Comparison of ENCODE assay signal across 17 cellular contexts in genomic region chr19:31506102-31506501, GRCh38.
DNase-seq lines count a peak whose midpoint lies in the region; ATAC-seq and TF ChIP-seq lines count a peak whose summit lies in the region.
"Had no signal": no experiment of that assay in that cellular context is flagged by ENCODE, and none has a peak within 500 bp of the region (broad histone marks: within the 10 kb centered on the region; RNA-seq: fewer than 3 reads in every experiment).

No MANE protein-coding gene starts in this region.

- no peak overlapping the region for H3K27ac ChIP-seq in right atrium auricular region
- no peak overlapping the region for H3K27ac ChIP-seq in lung (ENCODE audit: low read depth in 1 of 2, low read length in 1 of 2)
- H3K27ac ChIP-seq: 22Rv1 had no signal

- H3K27ac Mint-ChIP-seq in type B pancreatic cell, result no peak overlapping the region
- no peak overlapping the region for H3K27ac Mint-ChIP-seq in activated CD8-positive, alpha-beta T cell treated with anti-CD3 and anti-CD28 coated beads for 36 hours
- H3K27ac Mint-ChIP-seq: CD8-positive, alpha-beta T cell had no signal

- H3K9me3 ChIP-seq in right atrium auricular region (no peaks in the 10 kb centered on the region), lung (ENCODE audit: control insufficient read depth in 2 of 2, insufficient read depth in 1 of 2, low read length in 1 of 2) (no peaks in the 10 kb centered on the region), BE2C (no peaks in the 10 kb centered on the region)
- H3K9me3 ChIP-seq: HAP-1 had no signal

- no peaks in the 10 kb centered on the region for H3K4me1 ChIP-seq in right atrium auricular region
- H3K4me1 ChIP-seq in lung (ENCODE audit: control insufficient read depth in 2 of 2, insufficient read depth in 2 of 2, low read length in 2 of 2), result no peaks in the 10 kb centered on the region
- H3K4me1 ChIP-seq in BE2C, result no peaks in the 10 kb centered on the region
- H3K4me1 ChIP-seq: Caco-2, HAP-1 had no signal

- CTCF ChIA-PET in activated CD8-positive, alpha-beta T cell treated with anti-CD3 and anti-CD28 coated beads for 36 hours (lab: Charles Lee), result interaction anchor here (1.4 kb wide), 1 partner anchor 718 kb away, joined by 3 read pairs; no protein-coding TSS in a partner anchor

- no peak overlapping the region for H3K4me3 Mint-ChIP-seq in type B pancreatic cell
- no peak overlapping the region for H3K4me3 Mint-ChIP-seq in activated CD8-positive, alpha-beta T cell treated with anti-CD3 and anti-CD28 coated beads for 36 hours
- H3K4me3 Mint-ChIP-seq: CD8-positive, alpha-beta T cell had no signal

- no peak for TF ChIP-seq CTCF in right atrium auricular region (IDR thresholded peaks at IDR 0.05)
- no peak for TF ChIP-seq CTCF in lung (IDR thresholded peaks at IDR 0.05; ENCODE audit: control extremely low read depth, extremely low read depth)
- TF ChIP-seq CTCF in type B pancreatic cell (conservative IDR thresholded peaks at IDR 0.05), result no peak
- TF ChIP-seq CTCF in activated CD8-positive, alpha-beta T cell treated with anti-CD3 and anti-CD28 coated beads for 36 hours (IDR thresholded peaks at IDR 0.05), result no peak
- TF ChIP-seq CTCF in BE2C (IDR thresholded peaks at IDR 0.05; ENCODE audit: low read depth, low read length), result no peak

- intact Hi-C loops in Right ventricle myocardium superior (cut with DNase I), result no loop called here
- intact Hi-C loops in activated CD8-positive, alpha-beta T cell treated with anti-CD3 and anti-CD28 coated beads for 36 hours (cut with micrococcal nuclease), result no loop called here

- H3K27me3 Mint-ChIP-seq in type B pancreatic cell, result peaks cover 21% of the 10 kb centered on the region
- peaks cover 2% of the 10 kb centered on the region for H3K27me3 Mint-ChIP-seq in activated CD8-positive, alpha-beta T cell treated with anti-CD3 and anti-CD28 coated beads for 36 hours

- 82 to 84% methylated on average over 8 of the region's 8 CpGs for WGBS in lung, 2 donors

- no peaks in the 10 kb centered on the region for H3K27me3 ChIP-seq in right atrium auricular region
- H3K27me3 ChIP-seq in lung (ENCODE audit: control insufficient read depth, insufficient read depth), result no peaks in the 10 kb centered on the region
- H3K27me3 ChIP-seq in BE2C, result no peaks in the 10 kb centered on the region

- ATAC-seq in Right ventricle myocardium superior (ENCODE audit: poor library complexity) (no peak), lung (ENCODE audit: insufficient read depth, low FRiP score) (no peak)
- no peak for ATAC-seq in activated CD8-positive, alpha-beta T cell treated with anti-CD3 and anti-CD28 coated beads for 36 hours
- ATAC-seq: CD8-positive, alpha-beta T cell had no signal

- no peaks in the 10 kb centered on the region for H3K36me3 Mint-ChIP-seq in type B pancreatic cell
- H3K36me3 Mint-ChIP-seq in activated CD8-positive, alpha-beta T cell treated with anti-CD3 and anti-CD28 coated beads for 36 hours (ENCODE audit: low read depth), result no peaks in the 10 kb centered on the region
- H3K36me3 Mint-ChIP-seq: CD8-positive, alpha-beta T cell had no signal

- H3K4me3 ChIP-seq in right atrium auricular region (no peak overlapping the region), lung (no peak overlapping the region), BE2C (ENCODE audit: low read depth, low read length) (no peak overlapping the region)
- H3K4me3 ChIP-seq: HAP-1 had no signal

- H3K4me1 Mint-ChIP-seq in type B pancreatic cell (ENCODE audit: unreplicated experiment), result no peaks in the 10 kb centered on the region
- H3K4me1 Mint-ChIP-seq in activated CD8-positive, alpha-beta T cell treated with anti-CD3 and anti-CD28 coated beads for 36 hours (ENCODE audit: low read depth), result no peaks in the 10 kb centered on the region

- no peaks in the 10 kb centered on the region for H3K36me3 ChIP-seq in right atrium auricular region
- no peaks in the 10 kb centered on the region for H3K36me3 ChIP-seq in lung (ENCODE audit: control insufficient read depth in 2 of 2, insufficient read depth in 2 of 2, low read length in 2 of 2)
- H3K36me3 ChIP-seq in BE2C, result no peaks in the 10 kb centered on the region
- H3K36me3 ChIP-seq: HAP-1 had no signal

- no peaks in the 10 kb centered on the region for H3K9me3 Mint-ChIP-seq in type B pancreatic cell
- H3K9me3 Mint-ChIP-seq in activated CD8-positive, alpha-beta T cell treated with anti-CD3 and anti-CD28 coated beads for 36 hours, result no peaks in the 10 kb centered on the region
- H3K9me3 Mint-ChIP-seq: CD8-positive, alpha-beta T cell had no signal

- peak; percentile 30 for DNase-seq in right atrium auricular region (ENCODE audit: low spot score)
- no peak for DNase-seq in Right ventricle myocardium superior
- peak; percentile 17 for DNase-seq in lung (ENCODE audit: low spot score)
- DNase-seq in type B pancreatic cell (ENCODE audit: extremely low spot score, unreplicated experiment), result peak; percentile 22
- no peak for DNase-seq in activated CD8-positive, alpha-beta T cell treated with anti-CD3 and anti-CD28 coated beads for 36 hours
- DNase-seq in BE2C, result no peak
- DNase-seq in activated CD4-positive, CD25-positive, alpha-beta regulatory T cell treated with anti-CD3 and anti-CD28 coated beads, Interleukin-2, amount 50 U/mL, for 72 hours, result no peak
- DNase-seq: ACHN; AML-193; C1 segment of cervical spinal cord; Caco-2; CD8-positive, alpha-beta T cell; DMS153; DND-41; GOT3 had no signal

- POLR2A ChIA-PET in activated CD8-positive, alpha-beta T cell treated with anti-CD3 and anti-CD28 coated beads for 36 hours (lab: Charles Lee), result no interaction called here

Comparison
In these comparisons a context has a peak if more than half of its experiments do, and no peak if none do; other contexts are left out.
1. DNase-seq: peak in right atrium auricular region (single experiment), lung (single experiment) and type B pancreatic cell (single experiment); none in Right ventricle myocardium superior (single experiment), activated CD8-positive, alpha-beta T cell treated with anti-CD3 and anti-CD28 coated beads for 36 hours (single experiment), BE2C (single experiment) and activated CD4-positive, CD25-positive, alpha-beta regulatory T cell treated with anti-CD3 and anti-CD28 coated beads, Interleukin-2, amount 50 U/mL, for 72 hours (single experiment).